In the genomic region with DNA sequence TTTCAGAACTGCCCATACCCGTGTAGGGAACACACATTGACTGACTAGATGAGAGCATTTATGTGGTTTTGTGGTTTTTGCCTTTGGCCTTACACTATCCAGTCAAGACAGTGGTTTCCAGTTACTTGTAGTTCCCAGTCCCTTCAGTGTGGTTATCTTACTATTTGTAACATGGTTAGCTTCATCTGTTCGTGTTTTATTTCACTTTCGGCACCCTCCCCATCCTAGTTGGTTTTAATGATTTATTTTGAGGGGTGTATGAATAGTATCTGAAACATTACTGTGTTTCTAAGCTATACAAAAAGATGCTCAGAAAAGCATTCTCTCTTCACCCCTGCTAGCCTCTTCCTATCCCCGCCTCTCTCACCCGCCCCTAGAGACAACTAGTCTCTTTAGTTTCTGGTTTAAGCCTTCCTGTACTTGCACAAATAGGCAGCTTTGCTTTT, we compare ENCODE assay signal across 2 cellular contexts.
TF ChIP-seq lines count a peak whose summit lies in the region.

No MANE protein-coding gene starts in this region.

TF ChIP-seq in SK-N-SH treated with all-trans-retinoic acid at 6 μM for 48 hours, 23 proteins besides CTCF, POLR2A, EP300 and RAD21 (continued from another document):
- TF ChIP-seq, protein P1, sequence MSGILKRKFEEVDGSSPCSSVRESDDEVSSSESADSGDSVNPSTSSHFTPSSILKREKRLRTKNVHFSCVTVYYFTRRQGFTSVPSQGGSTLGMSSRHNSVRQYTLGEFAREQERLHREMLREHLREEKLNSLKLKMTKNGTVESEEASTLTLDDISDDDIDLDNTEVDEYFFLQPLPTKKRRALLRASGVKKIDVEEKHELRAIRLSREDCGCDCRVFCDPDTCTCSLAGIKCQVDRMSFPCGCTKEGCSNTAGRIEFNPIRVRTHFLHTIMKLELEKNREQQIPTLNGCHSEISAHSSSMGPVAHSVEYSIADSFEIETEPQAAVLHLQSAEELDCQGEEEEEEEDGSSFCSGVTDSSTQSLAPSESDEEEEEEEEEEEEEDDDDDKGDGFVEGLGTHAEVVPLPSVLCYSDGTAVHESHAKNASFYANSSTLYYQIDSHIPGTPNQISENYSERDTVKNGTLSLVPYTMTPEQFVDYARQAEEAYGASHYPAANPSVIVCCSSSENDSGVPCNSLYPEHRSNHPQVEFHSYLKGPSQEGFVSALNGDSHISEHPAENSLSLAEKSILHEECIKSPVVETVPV (CRISPR knock-in tag; IDR thresholded peaks at IDR 0.05) = no peak
- TF ChIP-seq PPARA (CRISPR knock-in tag; IDR thresholded peaks at IDR 0.05; ENCODE audit: borderline replicate concordance) = no peak
- TF ChIP-seq ZFP30 (CRISPR knock-in tag; IDR thresholded peaks at IDR 0.05) = no peak
- no peak for TF ChIP-seq BACH2 (CRISPR knock-in tag; IDR thresholded peaks at IDR 0.05; ENCODE audit: borderline replicate concordance)
- TF ChIP-seq, protein P2, sequence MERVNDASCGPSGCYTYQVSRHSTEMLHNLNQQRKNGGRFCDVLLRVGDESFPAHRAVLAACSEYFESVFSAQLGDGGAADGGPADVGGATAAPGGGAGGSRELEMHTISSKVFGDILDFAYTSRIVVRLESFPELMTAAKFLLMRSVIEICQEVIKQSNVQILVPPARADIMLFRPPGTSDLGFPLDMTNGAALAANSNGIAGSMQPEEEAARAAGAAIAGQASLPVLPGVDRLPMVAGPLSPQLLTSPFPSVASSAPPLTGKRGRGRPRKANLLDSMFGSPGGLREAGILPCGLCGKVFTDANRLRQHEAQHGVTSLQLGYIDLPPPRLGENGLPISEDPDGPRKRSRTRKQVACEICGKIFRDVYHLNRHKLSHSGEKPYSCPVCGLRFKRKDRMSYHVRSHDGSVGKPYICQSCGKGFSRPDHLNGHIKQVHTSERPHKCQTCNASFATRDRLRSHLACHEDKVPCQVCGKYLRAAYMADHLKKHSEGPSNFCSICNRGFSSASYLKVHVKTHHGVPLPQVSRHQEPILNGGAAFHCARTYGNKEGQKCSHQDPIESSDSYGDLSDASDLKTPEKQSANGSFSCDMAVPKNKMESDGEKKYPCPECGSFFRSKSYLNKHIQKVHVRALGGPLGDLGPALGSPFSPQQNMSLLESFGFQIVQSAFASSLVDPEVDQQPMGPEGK (CRISPR knock-in tag; IDR thresholded peaks at IDR 0.05; ENCODE audit: borderline replicate concordance) = no peak
- TF ChIP-seq ZFP3 (CRISPR knock-in tag; IDR thresholded peaks at IDR 0.05) = no peak
- TF ChIP-seq, protein P3, sequence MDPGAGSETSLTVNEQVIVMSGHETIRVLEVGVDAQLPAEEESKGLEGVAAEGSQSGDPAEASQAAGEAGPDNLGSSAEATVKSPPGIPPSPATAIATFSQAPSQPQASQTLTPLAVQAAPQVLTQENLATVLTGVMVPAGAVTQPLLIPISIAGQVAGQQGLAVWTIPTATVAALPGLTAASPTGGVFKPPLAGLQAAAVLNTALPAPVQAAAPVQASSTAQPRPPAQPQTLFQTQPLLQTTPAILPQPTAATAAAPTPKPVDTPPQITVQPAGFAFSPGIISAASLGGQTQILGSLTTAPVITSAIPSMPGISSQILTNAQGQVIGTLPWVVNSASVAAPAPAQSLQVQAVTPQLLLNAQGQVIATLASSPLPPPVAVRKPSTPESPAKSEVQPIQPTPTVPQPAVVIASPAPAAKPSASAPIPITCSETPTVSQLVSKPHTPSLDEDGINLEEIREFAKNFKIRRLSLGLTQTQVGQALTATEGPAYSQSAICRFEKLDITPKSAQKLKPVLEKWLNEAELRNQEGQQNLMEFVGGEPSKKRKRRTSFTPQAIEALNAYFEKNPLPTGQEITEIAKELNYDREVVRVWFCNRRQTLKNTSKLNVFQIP (CRISPR knock-in tag; IDR thresholded peaks at IDR 0.05; ENCODE audit: borderline replicate concordance, low read depth) = no peak
- TF ChIP-seq CSDC2 (CRISPR knock-in tag; IDR thresholded peaks at IDR 0.05) = no peak
- no peak for TF ChIP-seq ESRRG (CRISPR knock-in tag; IDR thresholded peaks at IDR 0.05)

TF ChIP-seq in SK-N-SH, 30 proteins besides CTCF, POLR2A, EP300 and RAD21 (continued from another document):
- TF ChIP-seq, protein P4, sequence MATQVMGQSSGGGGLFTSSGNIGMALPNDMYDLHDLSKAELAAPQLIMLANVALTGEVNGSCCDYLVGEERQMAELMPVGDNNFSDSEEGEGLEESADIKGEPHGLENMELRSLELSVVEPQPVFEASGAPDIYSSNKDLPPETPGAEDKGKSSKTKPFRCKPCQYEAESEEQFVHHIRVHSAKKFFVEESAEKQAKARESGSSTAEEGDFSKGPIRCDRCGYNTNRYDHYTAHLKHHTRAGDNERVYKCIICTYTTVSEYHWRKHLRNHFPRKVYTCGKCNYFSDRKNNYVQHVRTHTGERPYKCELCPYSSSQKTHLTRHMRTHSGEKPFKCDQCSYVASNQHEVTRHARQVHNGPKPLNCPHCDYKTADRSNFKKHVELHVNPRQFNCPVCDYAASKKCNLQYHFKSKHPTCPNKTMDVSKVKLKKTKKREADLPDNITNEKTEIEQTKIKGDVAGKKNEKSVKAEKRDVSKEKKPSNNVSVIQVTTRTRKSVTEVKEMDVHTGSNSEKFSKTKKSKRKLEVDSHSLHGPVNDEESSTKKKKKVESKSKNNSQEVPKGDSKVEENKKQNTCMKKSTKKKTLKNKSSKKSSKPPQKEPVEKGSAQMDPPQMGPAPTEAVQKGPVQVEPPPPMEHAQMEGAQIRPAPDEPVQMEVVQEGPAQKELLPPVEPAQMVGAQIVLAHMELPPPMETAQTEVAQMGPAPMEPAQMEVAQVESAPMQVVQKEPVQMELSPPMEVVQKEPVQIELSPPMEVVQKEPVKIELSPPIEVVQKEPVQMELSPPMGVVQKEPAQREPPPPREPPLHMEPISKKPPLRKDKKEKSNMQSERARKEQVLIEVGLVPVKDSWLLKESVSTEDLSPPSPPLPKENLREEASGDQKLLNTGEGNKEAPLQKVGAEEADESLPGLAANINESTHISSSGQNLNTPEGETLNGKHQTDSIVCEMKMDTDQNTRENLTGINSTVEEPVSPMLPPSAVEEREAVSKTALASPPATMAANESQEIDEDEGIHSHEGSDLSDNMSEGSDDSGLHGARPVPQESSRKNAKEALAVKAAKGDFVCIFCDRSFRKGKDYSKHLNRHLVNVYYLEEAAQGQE (IDR thresholded peaks at IDR 0.05; ENCODE audit: low read depth, low read length) = no peak
- TF ChIP-seq EZH2phosphoT487 (IDR thresholded peaks at IDR 0.05; ENCODE audit: borderline replicate concordance, low read depth) (no peak), RCOR1 (IDR thresholded peaks at IDR 0.05; ENCODE audit: low read length) (no peak), CHD2 (IDR thresholded peaks at IDR 0.05; ENCODE audit: low read length, partially characterized antibody) (no peak), TCF12 (IDR thresholded peaks at IDR 0.05) (no peak), MXI1 (IDR thresholded peaks at IDR 0.05; ENCODE audit: low read depth, low read length) (no peak), SMC3 (IDR thresholded peaks at IDR 0.05; ENCODE audit: low read depth, low read length) (no peak), MEF2A (IDR thresholded peaks at IDR 0.05; ENCODE audit: borderline replicate concordance, low read depth) (no peak), SIN3A (IDR thresholded peaks at IDR 0.05; ENCODE audit: borderline replicate concordance, low read depth, low read length) (no peak), FOXJ3 (CRISPR knock-in tag; IDR thresholded peaks at IDR 0.05) (no peak)
- TF ChIP-seq, protein P5, sequence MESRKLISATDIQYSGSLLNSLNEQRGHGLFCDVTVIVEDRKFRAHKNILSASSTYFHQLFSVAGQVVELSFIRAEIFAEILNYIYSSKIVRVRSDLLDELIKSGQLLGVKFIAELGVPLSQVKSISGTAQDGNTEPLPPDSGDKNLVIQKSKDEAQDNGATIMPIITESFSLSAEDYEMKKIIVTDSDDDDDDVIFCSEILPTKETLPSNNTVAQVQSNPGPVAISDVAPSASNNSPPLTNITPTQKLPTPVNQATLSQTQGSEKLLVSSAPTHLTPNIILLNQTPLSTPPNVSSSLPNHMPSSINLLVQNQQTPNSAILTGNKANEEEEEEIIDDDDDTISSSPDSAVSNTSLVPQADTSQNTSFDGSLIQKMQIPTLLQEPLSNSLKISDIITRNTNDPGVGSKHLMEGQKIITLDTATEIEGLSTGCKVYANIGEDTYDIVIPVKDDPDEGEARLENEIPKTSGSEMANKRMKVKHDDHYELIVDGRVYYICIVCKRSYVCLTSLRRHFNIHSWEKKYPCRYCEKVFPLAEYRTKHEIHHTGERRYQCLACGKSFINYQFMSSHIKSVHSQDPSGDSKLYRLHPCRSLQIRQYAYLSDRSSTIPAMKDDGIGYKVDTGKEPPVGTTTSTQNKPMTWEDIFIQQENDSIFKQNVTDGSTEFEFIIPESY (IDR thresholded peaks at IDR 0.05; ENCODE audit: borderline replicate concordance, low read depth) = no peak
- TF ChIP-seq, protein P6, sequence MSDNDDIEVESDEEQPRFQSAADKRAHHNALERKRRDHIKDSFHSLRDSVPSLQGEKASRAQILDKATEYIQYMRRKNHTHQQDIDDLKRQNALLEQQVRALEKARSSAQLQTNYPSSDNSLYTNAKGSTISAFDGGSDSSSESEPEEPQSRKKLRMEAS (IDR thresholded peaks at IDR 0.05; ENCODE audit: low read depth) = no peak
- TF ChIP-seq, protein P7, sequence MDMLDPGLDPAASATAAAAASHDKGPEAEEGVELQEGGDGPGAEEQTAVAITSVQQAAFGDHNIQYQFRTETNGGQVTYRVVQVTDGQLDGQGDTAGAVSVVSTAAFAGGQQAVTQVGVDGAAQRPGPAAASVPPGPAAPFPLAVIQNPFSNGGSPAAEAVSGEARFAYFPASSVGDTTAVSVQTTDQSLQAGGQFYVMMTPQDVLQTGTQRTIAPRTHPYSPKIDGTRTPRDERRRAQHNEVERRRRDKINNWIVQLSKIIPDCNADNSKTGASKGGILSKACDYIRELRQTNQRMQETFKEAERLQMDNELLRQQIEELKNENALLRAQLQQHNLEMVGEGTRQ (IDR thresholded peaks at IDR 0.05; ENCODE audit: borderline replicate concordance, low read depth, low read length) = no peak
- TF ChIP-seq, protein P8, sequence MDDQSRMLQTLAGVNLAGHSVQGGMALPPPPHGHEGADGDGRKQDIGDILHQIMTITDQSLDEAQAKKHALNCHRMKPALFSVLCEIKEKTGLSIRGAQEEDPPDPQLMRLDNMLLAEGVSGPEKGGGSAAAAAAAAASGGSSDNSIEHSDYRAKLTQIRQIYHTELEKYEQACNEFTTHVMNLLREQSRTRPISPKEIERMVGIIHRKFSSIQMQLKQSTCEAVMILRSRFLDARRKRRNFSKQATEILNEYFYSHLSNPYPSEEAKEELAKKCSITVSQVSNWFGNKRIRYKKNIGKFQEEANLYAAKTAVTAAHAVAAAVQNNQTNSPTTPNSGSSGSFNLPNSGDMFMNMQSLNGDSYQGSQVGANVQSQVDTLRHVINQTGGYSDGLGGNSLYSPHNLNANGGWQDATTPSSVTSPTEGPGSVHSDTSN (IDR thresholded peaks at IDR 0.05) = no peak
